ENCODE assay signal across 12 cellular contexts in genomic region chr3:67819447-67819846, GRCh38.
DNase-seq lines count a peak whose midpoint lies in the region; ATAC-seq and TF ChIP-seq lines count a peak whose summit lies in the region.
"Had no signal": no experiment of that assay in that cellular context is flagged by ENCODE, and none has a peak within 500 bp of the region (broad histone marks: within the 10 kb centered on the region; RNA-seq: fewer than 3 reads in every experiment).

No MANE protein-coding gene starts in this region.

- H3K36me3 ChIP-seq in ascending aorta (no peaks in the 10 kb centered on the region), uterus (no peaks in the 10 kb centered on the region)

- TF ChIP-seq CTCF in ascending aorta (IDR thresholded peaks at IDR 0.05) (peak in 2 of 3 experiments; percentile 23 to 42), uterus (IDR thresholded peaks at IDR 0.05) (no peak)

- DNase-seq in Caki2 (ENCODE audit: low read depth), result peak; percentile 6
- peak; percentile 0 for DNase-seq in KBM-7
- no peak for DNase-seq in ascending aorta (ENCODE audit: low spot score in 2 of 2)
- peak; percentile 8 for DNase-seq in midbrain (lab: John Stamatoyannopoulos, UW)
- DNase-seq in stimulated activated naive CD8-positive, alpha-beta T cell treated with anti-CD3 and anti-CD28 coated beads, Interleukin-15, Interleukin-2, amounts not matched to agents 100 U/mL and 50 U/mL, for 24 hours, result no peak
- no peak for DNase-seq in activated CD4-positive, CD25-positive, alpha-beta regulatory T cell (lab: John Stamatoyannopoulos, UW)
- no peak for DNase-seq in NCI-H1694 (lab: John Stamatoyannopoulos, UW)
- no peak for DNase-seq in uterus
- DNase-seq: activated CD4-positive, alpha-beta T cell treated with anti-CD3 and anti-CD28 coated beads for 4 hours; GF-D8; NCI-H510A; occipital lobe had no signal

- no peak for TF ChIP-seq POLR2A in uterus (IDR thresholded peaks at IDR 0.05)

- H3K27ac ChIP-seq in ascending aorta (no peak overlapping the region), uterus (no peak overlapping the region)

- H3K9me3 ChIP-seq in ascending aorta (no peaks in the 10 kb centered on the region), uterus (no peaks in the 10 kb centered on the region)

- intact Hi-C loops in ascending aorta (cut with DNase I) (loop anchor here (5.0 kb wide), 1 partner anchor 1058 kb away; no protein-coding TSS in a partner anchor), uterus (cut with DNase I; ENCODE audit: low total_unique reads) (no loop called here)

- H3K4me3 ChIP-seq in ascending aorta (no peak overlapping the region), uterus (no peak overlapping the region)

- in situ Hi-C loops in Caki2 (cut with HindIII; ENCODE audit: low pct_unique_long_range_greater_than_20kb, low sequenced_read_pairs), result no loop called here
- in situ Hi-C loops in KBM-7 (cut with MboI; ENCODE audit: low pct_unique_long_range_greater_than_20kb, low sequenced_read_pairs), result no loop called here

- ATAC-seq in stimulated activated naive CD8-positive, alpha-beta T cell treated with anti-CD3 and anti-CD28 coated beads, Interleukin-15, Interleukin-2, amounts not matched to agents 100 U/mL and 50 U/mL, for 24 hours, result no peak

- H3K4me1 ChIP-seq in ascending aorta (peaks cover 0 to 7% of the 10 kb centered on the region in 2 donors), uterus (no peaks in the 10 kb centered on the region)

- no peaks in the 10 kb centered on the region for H3K27me3 ChIP-seq in ascending aorta
- no peaks in the 10 kb centered on the region for H3K27me3 ChIP-seq in uterus

Comparison
In these comparisons a context has a peak if more than half of its experiments do, and no peak if none do; other contexts are left out.
1. DNase-seq: peak in Caki2 (single experiment), KBM-7 (single experiment) and midbrain (single experiment); none in ascending aorta (0 of 2), stimulated activated naive CD8-positive, alpha-beta T cell treated with anti-CD3 and anti-CD28 coated beads, Interleukin-15, Interleukin-2, amounts not matched to agents 100 U/mL and 50 U/mL, for 24 hours (single experiment), activated CD4-positive, CD25-positive, alpha-beta regulatory T cell (0 of 4), NCI-H1694 (single experiment) and uterus (0 of 2).
2. CTCF ChIP-seq: peak in ascending aorta (2 of 3); none in uterus (0 of 4).